8 cellular contexts compared by ENCODE assay signal in genomic region chr5:87069974-87070608, GRCh38.
DNase-seq lines count a peak whose midpoint lies in the region; ATAC-seq and TF ChIP-seq lines count a peak whose summit lies in the region.

No MANE protein-coding gene starts in this region.

- H3K9me3 ChIP-seq in HCT116 (ENCODE audit: control insufficient read depth in 1 of 2, insufficient read depth in 1 of 2, low read depth in 1 of 2, low read length in 2 of 2) (no peaks in the 10 kb centered on the region), PC-3 (ENCODE audit: low read length) (no peaks in the 10 kb centered on the region)

- no peak overlapping the region for H3K9ac ChIP-seq in HCT116 (ENCODE audit: low read length)
- H3K9ac ChIP-seq in PC-3 (ENCODE audit: low read length) = no peak overlapping the region

- H3K4me1 ChIP-seq in HCT116 (ENCODE audit: control insufficient read depth in 1 of 2, insufficient read depth in 2 of 2, low read length in 2 of 2) (peaks cover 1 to 10% of the 10 kb centered on the region in 2 experiments; a peak in 2 of 4 replicates), PC-3 (ENCODE audit: insufficient read depth, low read length) (peaks cover 12% of the 10 kb centered on the region)

- H3K4me3 Mint-ChIP-seq in stimulated activated effector memory CD8-positive, alpha-beta T cell treated with anti-CD3 and anti-CD28 coated beads, Interleukin-12 subunit alpha, Interleukin-12 subunit beta, amount 100 ng/mL, for 72 hours = no peak overlapping the region

- POLR2A ChIA-PET in HCT116 (lab: Charles Lee) (no interaction called here), PC-3 (lab: Charles Lee; ENCODE audit: unreplicated experiment) (interaction anchor here (0.5 to 1.0 kb wide), 3 partner anchors 29 to 198 kb away, joined by 4 to 5 read pairs (median 4); partner anchors contain the start of gene RASA1)

- intact Hi-C loops in HCT116 (cut with micrococcal nuclease) (loop anchor here (2.0 kb wide), 1 partner anchor 331 kb away; no protein-coding TSS in a partner anchor), PC-3 (cut with micrococcal nuclease) (loop anchor here (1.0 to 5.0 kb wide), 5 partner anchors 51 to 330 kb away; partner anchors contain the start of gene RASA1)

- TF ChIP-seq CTCF in GM12875 (IDR thresholded peaks at IDR 0.05; ENCODE audit: borderline replicate concordance, insufficient read depth, low read depth, low read length) = peak; percentile 30; the same call in 1 of the 2 replicates
- TF ChIP-seq CTCF in HCT116 (IDR thresholded peaks at IDR 0.05 in 2 of 3, conservative IDR thresholded peaks at IDR 0.05 in 1 of 3; ENCODE audit: borderline replicate concordance in 1 of 3, insufficient read depth in 1 of 3, low read depth in 2 of 3, low read length in 2 of 3) = peak in 2 of 3 experiments; percentile 37 to 46; a peak in 3 of 6 replicates
- peak; percentile 94 for TF ChIP-seq CTCF in PC-3 (conservative IDR thresholded peaks at IDR 0.05; ENCODE audit: low read depth, low read length)

- H3K36me3 Mint-ChIP-seq in stimulated activated effector memory CD8-positive, alpha-beta T cell treated with anti-CD3 and anti-CD28 coated beads, Interleukin-12 subunit alpha, Interleukin-12 subunit beta, amount 100 ng/mL, for 72 hours = no peaks in the 10 kb centered on the region

- TF ChIP-seq POLR2A in HCT116 (IDR thresholded peaks at IDR 0.05; ENCODE audit: borderline replicate concordance, extremely low read depth, insufficient read depth, insufficient read length) (no peak), erythroblast (IDR thresholded peaks at IDR 0.05; ENCODE audit: low read length) (no peak)

- no peaks in the 10 kb centered on the region for H3K9me3 Mint-ChIP-seq in stimulated activated effector memory CD8-positive, alpha-beta T cell treated with anti-CD3 and anti-CD28 coated beads, Interleukin-12 subunit alpha, Interleukin-12 subunit beta, amount 100 ng/mL, for 72 hours

- H3K27ac Mint-ChIP-seq in stimulated activated effector memory CD8-positive, alpha-beta T cell treated with anti-CD3 and anti-CD28 coated beads, Interleukin-12 subunit alpha, Interleukin-12 subunit beta, amount 100 ng/mL, for 72 hours = no peak overlapping the region

- H3F3A ChIP-seq in PC-3 (ENCODE audit: low read length, unreplicated experiment) = no peaks in the 10 kb centered on the region

- H3K27ac ChIP-seq in HCT116 (ENCODE audit: low read depth, low read length) (no peak overlapping the region), PC-3 (ENCODE audit: low read length) (no peak overlapping the region)

- ATAC-seq in HCT116 (peak; percentile 49), PC-3 (peak; percentile 85)
- no peak for ATAC-seq in stimulated activated effector memory CD8-positive, alpha-beta T cell treated with anti-CD3 and anti-CD28 coated beads, Interleukin-12 subunit alpha, Interleukin-12 subunit beta, amount 100 ng/mL, for 72 hours

- RAD21 ChIA-PET in HCT116 (lab: Charles Lee; ENCODE audit: low non-redundant PET in 1 of 2, low total read pairs in 2 of 2, uncharacterized antibody in 2 of 2, unreplicated experiment in 2 of 2) = interaction anchor here (0.6 to 1.0 kb wide), 2 partner anchors 330 kb away, joined by 3 to 5 read pairs; no protein-coding TSS in a partner anchor

- H3K79me2 ChIP-seq in HCT116 (ENCODE audit: insufficient read depth, low read length) (no peaks in the 10 kb centered on the region), PC-3 (ENCODE audit: low read length) (no peaks in the 10 kb centered on the region)

- H2AFZ ChIP-seq in HCT116 (ENCODE audit: low read depth, low read length, poor library complexity, severe bottlenecking) (peak overlapping the region; percentile 69), PC-3 (ENCODE audit: low read length) (peak overlapping the region; percentile 35; the same call in 1 of the 2 replicates)

- H3K9me2 ChIP-seq in HCT116 (ENCODE audit: insufficient read depth) (no peaks in the 10 kb centered on the region), PC-3 (replicated peaks; ENCODE audit: low read length) (no peaks in the 10 kb centered on the region)

- peaks cover 17% of the 10 kb centered on the region for H3K4me1 Mint-ChIP-seq in stimulated activated effector memory CD8-positive, alpha-beta T cell treated with anti-CD3 and anti-CD28 coated beads, Interleukin-12 subunit alpha, Interleukin-12 subunit beta, amount 100 ng/mL, for 72 hours

- H4K20me1 ChIP-seq in HCT116 (ENCODE audit: insufficient read depth) = no peaks in the 10 kb centered on the region
- no peaks in the 10 kb centered on the region for H4K20me1 ChIP-seq in PC-3 (ENCODE audit: low read length)

- H3K4me3 ChIP-seq in GM12875 (ENCODE audit: low read depth, low read length) (no peak overlapping the region), HCT116 (replicated peaks in 1 of 2; ENCODE audit: low read depth in 1 of 2, low read length in 2 of 2) (no peak overlapping the region), PC-3 (ENCODE audit: low read length) (no peak overlapping the region)

- no peaks in the 10 kb centered on the region for H3K36me3 ChIP-seq in HCT116 (ENCODE audit: control insufficient read depth in 1 of 2, insufficient read depth in 2 of 2, low read length in 2 of 2)
- no peaks in the 10 kb centered on the region for H3K36me3 ChIP-seq in PC-3 (ENCODE audit: low read depth, low read length)

- no peaks in the 10 kb centered on the region for H3K27me3 ChIP-seq in HCT116 (ENCODE audit: insufficient read depth, low read length)
- H3K27me3 ChIP-seq in PC-3 (ENCODE audit: low read length) = no peaks in the 10 kb centered on the region

- H3K4me2 ChIP-seq in HCT116 (ENCODE audit: low read length) = no peak overlapping the region
- H3K4me2 ChIP-seq in PC-3 (ENCODE audit: low read length) = 0 out of 2 replicates have a peak overlapping the region, but pooled peaks have one; percentile 5

- DNase-seq in HCT116 (ENCODE audit: low read depth, low spot score) = peak; percentile 21
- peak; percentile 84 for DNase-seq in PC-3
- DNase-seq in erythroblast (lab: John Stamatoyannopoulos, UW) = peak; percentile 18 to 25
- DNase-seq in pulmonary artery endothelial cell (ENCODE audit: low read depth, low spot score) = peak; percentile 19
- DNase-seq in DMS153 (lab: John Stamatoyannopoulos, UW) = no peak
- no peak for DNase-seq in stimulated activated effector memory CD8-positive, alpha-beta T cell treated with anti-CD3 and anti-CD28 coated beads, Interleukin-12 subunit alpha, Interleukin-12 subunit beta, amount 100 ng/mL, for 72 hours (ENCODE audit: low spot score in 2 of 2)
- no peak for DNase-seq in NCI-H82 treated with DMSO at 0.1 percent for 48 hours (lab: John Stamatoyannopoulos, UW; ENCODE audit: unreplicated experiment)

- BruUV-seq in HCT116 (replicated peaks; lab: Mats Ljungman, UMichigan) = no TSS peak
- no TSS peak for BruUV-seq in PC-3 (replicated peaks; lab: Mats Ljungman, UMichigan)

- peak; percentile 79 for TF ChIP-seq RAD21 in HCT116 (IDR thresholded peaks at IDR 0.05; ENCODE audit: low read depth)

- CTCF ChIA-PET in HCT116 (lab: Charles Lee) (interaction anchor here (0.7 to 2.6 kb wide), 8 partner anchors 227 to 1654 kb away, joined by 3 to 29 read pairs (median 4); no protein-coding TSS in a partner anchor), PC-3 (lab: Charles Lee) (interaction anchor here (0.5 to 1.3 kb wide), 11 partner anchors 28 to 343 kb away, joined by 3 to 21 read pairs (median 4); no protein-coding TSS in a partner anchor)

TF ChIP-seq in HCT116, 20 proteins besides CTCF, POLR2A, EP300 and RAD21:
- TF ChIP-seq EGR1 (IDR thresholded peaks at IDR 0.05; ENCODE audit: low read depth) = no peak
- no peak for TF ChIP-seq ATF3 (IDR thresholded peaks at IDR 0.05)
- no peak for TF ChIP-seq POLR2AphosphoS5 (IDR thresholded peaks at IDR 0.05; ENCODE audit: low read depth, low read length)
- TF ChIP-seq EZH2 (IDR thresholded peaks at IDR 0.05) = no peak
- no peak for TF ChIP-seq JUND (IDR thresholded peaks at IDR 0.05)
- TF ChIP-seq ZFX (IDR thresholded peaks at IDR 0.05) = no peak
- TF ChIP-seq CBX3 (IDR thresholded peaks at IDR 0.05; ENCODE audit: low read depth) = no peak
- TF ChIP-seq EZH2phosphoT487 (IDR thresholded peaks at IDR 0.05; ENCODE audit: borderline replicate concordance) = no peak
- no peak for TF ChIP-seq FOSL1 (IDR thresholded peaks at IDR 0.05; ENCODE audit: low read depth)
- TF ChIP-seq MAX (IDR thresholded peaks at IDR 0.05) = no peak

Comparison
In these comparisons a context has a peak if more than half of its experiments do, and no peak if none do; other contexts are left out.
1. CTCF ChIP-seq: peak in every context shown above with its lines; median percentile 94 in PC-3; 42 in HCT116; 30 in GM12875.
2. DNase-seq: peak in HCT116 (single experiment), PC-3 (single experiment), erythroblast (2 of 2) and pulmonary artery endothelial cell (single experiment); none in DMS153 (single experiment), stimulated activated effector memory CD8-positive, alpha-beta T cell treated with anti-CD3 and anti-CD28 coated beads, Interleukin-12 subunit alpha, Interleukin-12 subunit beta, amount 100 ng/mL, for 72 hours (0 of 2) and NCI-H82 treated with DMSO at 0.1 percent for 48 hours (single experiment).